In genomic region chr1:234988536-234988935, GRCh38 we compare ENCODE assay signal across 13 cellular contexts.
DNase-seq lines count a peak whose midpoint lies in the region; ATAC-seq and TF ChIP-seq lines count a peak whose summit lies in the region.
"Had no signal": no experiment of that assay in that cellular context is flagged by ENCODE, and none has a peak within 500 bp of the region (broad histone marks: within the 10 kb centered on the region; RNA-seq: fewer than 3 reads in every experiment).

No MANE protein-coding gene starts in this region.

- H3K4me3 Mint-ChIP-seq in CD4-positive, CD25-positive, alpha-beta regulatory T cell: no peak overlapping the region

- H3K36me3 ChIP-seq in CD4-positive, CD25-positive, alpha-beta regulatory T cell (ENCODE audit: control insufficient read depth, insufficient read depth, low read length): no peaks in the 10 kb centered on the region
- H3K36me3 ChIP-seq in Panc1 (ENCODE audit: control insufficient read depth, insufficient read depth, low read length) (no peaks in the 10 kb centered on the region), duodenal mucosa (ENCODE audit: control insufficient read depth in 1 of 2, insufficient read depth in 2 of 2, low read length in 2 of 2) (no peaks in the 10 kb centered on the region), prostate gland (no peaks in the 10 kb centered on the region), ovary (no peaks in the 10 kb centered on the region)
- H3K36me3 ChIP-seq: BLaER1 had no signal

- no peaks in the 10 kb centered on the region for H3K36me3 Mint-ChIP-seq in CD4-positive, CD25-positive, alpha-beta regulatory T cell
- H3K36me3 Mint-ChIP-seq: brain had no signal

- TF ChIP-seq POLR2A in prostate gland (IDR thresholded peaks at IDR 0.05) (no peak), ovary (IDR thresholded peaks at IDR 0.05) (no peak)

- intact Hi-C loops in Panc1 (cut with micrococcal nuclease; ENCODE audit: unreplicated experiment) (no loop called here), prostate gland (cut with DNase I) (loop anchor here (10.0 kb wide), 1 partner anchor 454 kb away; no protein-coding TSS in a partner anchor), ovary (cut with DNase I) (loop anchor here in 3 of 4 donors (5.0 to 10.0 kb wide), 4 partner anchors 86 to 454 kb away; partner anchors contain the start of gene IRF2BP2 (in 1 of the 3))

- peaks cover 0 to 2% (median 0%) of the 10 kb centered on the region in 7 donors for H3K9me3 Mint-ChIP-seq in CD4-positive, CD25-positive, alpha-beta regulatory T cell

- in situ Hi-C loops in Panc1 (cut with HindIII; ENCODE audit: low pct_unique_long_range_greater_than_20kb, low sequenced_read_pairs): loop anchor here (25.0 kb wide), 1 partner anchor 251 kb away; no protein-coding TSS in a partner anchor

- POLR2A ChIA-PET in Panc1 (lab: Charles Lee): interaction anchor here (1.5 kb wide), 1 partner anchor 13 kb away, joined by 4 read pairs; no protein-coding TSS in a partner anchor

- H3K4me1 Mint-ChIP-seq in CD4-positive, CD25-positive, alpha-beta regulatory T cell: peaks cover 14 to 58% (median 41%) of the 10 kb centered on the region in 4 donors

- CTCF ChIA-PET in Panc1 (lab: Charles Lee): no interaction called here

- WGBS in prostate gland: 82% methylated on average over 4 of the region's 4 CpGs
- 88 to 90% (median 90%) methylated on average over 4 of the region's 4 CpGs for WGBS in ovary, 3 donors

- H3K4me3 ChIP-seq in CD4-positive, CD25-positive, alpha-beta regulatory T cell (ENCODE audit: low read depth, low read length): no peak overlapping the region
- H3K4me3 ChIP-seq in Panc1 (ENCODE audit: low read depth in 2 of 2, low read length in 2 of 2) (no peak overlapping the region), duodenal mucosa (ENCODE audit: low read depth in 1 of 2, low read length in 2 of 2) (no peak overlapping the region), prostate gland (no peak overlapping the region), ovary (no peak overlapping the region)
- H3K4me3 ChIP-seq: BLaER1 had no signal

- DNase-seq in CD4-positive, CD25-positive, alpha-beta regulatory T cell: no peak
- DNase-seq in Panc1 (ENCODE audit: low read depth, low spot score) (no peak), prostate gland (ENCODE audit: low spot score) (no peak), ovary (no peak), NCI-H69 (lab: John Stamatoyannopoulos, UW) (no peak), NCI-H510A treated with DMSO at 0.1 percent for 48 hours (lab: John Stamatoyannopoulos, UW) (no peak)
- DNase-seq: GDM1, NCI-H226 had no signal

- no peak overlapping the region for H3K27ac ChIP-seq in CD4-positive, CD25-positive, alpha-beta regulatory T cell (ENCODE audit: insufficient read depth, low read length, poor library complexity, severe bottlenecking)
- peak overlapping the region; percentile 100 for H3K27ac ChIP-seq in Panc1 (ENCODE audit: low read length)
- H3K27ac ChIP-seq in duodenal mucosa (ENCODE audit: low read depth, low read length): peak overlapping the region; percentile 6
- H3K27ac ChIP-seq in prostate gland: peak overlapping the region; percentile 72 to 79
- no peak overlapping the region for H3K27ac ChIP-seq in ovary
- H3K27ac ChIP-seq: BLaER1, epithelial cell of prostate had no signal

- no peak for ATAC-seq in CD4-positive, CD25-positive, alpha-beta regulatory T cell (ENCODE audit: low read depth in 2 of 2)
- ATAC-seq in Panc1 (no peak), HG02610 (IDR thresholded peaks at IDR 0.05; ENCODE audit: unreplicated experiment) (no peak)

- no peaks in the 10 kb centered on the region for H3K9me3 ChIP-seq in CD4-positive, CD25-positive, alpha-beta regulatory T cell (ENCODE audit: control insufficient read depth in 2 of 2, low read length in 2 of 2)
- peaks cover 3% of the 10 kb centered on the region; the same call in 1 of the 2 replicates for H3K9me3 ChIP-seq in Panc1 (ENCODE audit: control insufficient read depth, insufficient read depth, low read depth, low read length)
- H3K9me3 ChIP-seq in duodenal mucosa (ENCODE audit: control insufficient read depth in 1 of 2, low read length in 2 of 2): no peaks in the 10 kb centered on the region
- no peaks in the 10 kb centered on the region for H3K9me3 ChIP-seq in prostate gland
- H3K9me3 ChIP-seq in ovary: no peaks in the 10 kb centered on the region
- H3K9me3 ChIP-seq: BLaER1 had no signal

- no peaks in the 10 kb centered on the region for H3K27me3 ChIP-seq in CD4-positive, CD25-positive, alpha-beta regulatory T cell (ENCODE audit: control insufficient read depth, insufficient read depth, low read length)
- no peaks in the 10 kb centered on the region for H3K27me3 ChIP-seq in Panc1 (ENCODE audit: control insufficient read depth, insufficient read depth, low read length)
- no peaks in the 10 kb centered on the region for H3K27me3 ChIP-seq in duodenal mucosa (ENCODE audit: control insufficient read depth in 1 of 2, insufficient read depth in 2 of 2, low read length in 2 of 2)
- no peaks in the 10 kb centered on the region for H3K27me3 ChIP-seq in prostate gland (replicated peaks; ENCODE audit: insufficient read depth)
- H3K27me3 ChIP-seq in ovary: no peaks in the 10 kb centered on the region
- H3K27me3 ChIP-seq: BLaER1 had no signal

- TF ChIP-seq CTCF in Panc1 (IDR thresholded peaks at IDR 0.05) (no peak), prostate gland (IDR thresholded peaks at IDR 0.05) (no peak), ovary (IDR thresholded peaks at IDR 0.05) (no peak)

- H3K9ac ChIP-seq in duodenal mucosa (ENCODE audit: low read depth in 1 of 2, low read length in 2 of 2): no peak overlapping the region
- H3K9ac ChIP-seq: BLaER1 had no signal

- BruUV-seq in Panc1 (replicated peaks; lab: Mats Ljungman, UMichigan): no TSS peak

- peak overlapping the region; percentile 31 to 65 (median 32) for H3K27ac Mint-ChIP-seq in CD4-positive, CD25-positive, alpha-beta regulatory T cell

- TF ChIP-seq EP300 in ovary (IDR thresholded peaks at IDR 0.05): no peak

- no peaks in the 10 kb centered on the region for H3K27me3 Mint-ChIP-seq in CD4-positive, CD25-positive, alpha-beta regulatory T cell
- H3K27me3 Mint-ChIP-seq: brain had no signal

- peaks cover 26% of the 10 kb centered on the region for H3K4me1 ChIP-seq in CD4-positive, CD25-positive, alpha-beta regulatory T cell (ENCODE audit: control insufficient read depth, insufficient read depth, low read length, poor library complexity, severe bottlenecking)
- H3K4me1 ChIP-seq in Panc1 (ENCODE audit: control insufficient read depth, insufficient read depth, low read length) (peaks cover 45% of the 10 kb centered on the region), duodenal mucosa (ENCODE audit: control insufficient read depth in 1 of 2, insufficient read depth in 2 of 2, low read length in 2 of 2) (peaks cover 24 to 30% of the 10 kb centered on the region in 2 donors), prostate gland (replicated peaks) (peaks cover 8% of the 10 kb centered on the region), ovary (ENCODE audit: insufficient read depth) (peaks cover 19% of the 10 kb centered on the region)

Comparison
In these comparisons a context has a peak if more than half of its experiments do, and no peak if none do; other contexts are left out.
1. H3K27ac ChIP-seq: peak in Panc1 (single experiment), duodenal mucosa (single experiment) and prostate gland (2 of 2); none in CD4-positive, CD25-positive, alpha-beta regulatory T cell (single experiment) and ovary (0 of 2).